ENCODE assay signal across 35 cellular contexts in the genomic region with DNA sequence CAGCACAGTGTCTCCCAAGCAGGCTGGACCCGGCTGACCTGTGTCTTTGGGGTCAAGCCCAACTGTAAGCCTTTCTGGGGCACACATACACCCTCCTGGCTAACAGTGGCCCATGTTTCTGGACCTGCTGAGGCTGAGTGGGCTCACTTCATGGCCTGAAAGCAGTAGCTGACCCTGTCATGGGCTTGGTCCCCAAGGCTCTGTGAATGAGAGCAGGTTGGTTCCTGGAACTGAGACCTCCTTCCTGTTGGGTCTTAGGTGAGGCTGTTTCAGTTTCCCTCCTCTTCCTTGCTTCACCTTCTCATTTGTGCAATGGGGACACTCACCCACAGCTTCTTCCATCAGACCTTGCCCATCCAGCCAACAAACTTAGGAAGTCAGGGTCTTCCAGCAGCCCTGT. TPM values are rescaled to one million over a fixed set of nuclear protein-coding genes. Genes with fewer than 3 reads are reported as not detected.
"Had no signal": no experiment of that assay in that cellular context is flagged by ENCODE, and none has a peak within 500 bp of the region (broad histone marks: within the 10 kb centered on the region; RNA-seq: fewer than 3 reads in every experiment).

No MANE protein-coding gene starts in this region.

- H3K9me3 ChIP-seq: adrenal gland, body of pancreas, esophagus muscularis mucosa, gastrocnemius medialis, heart left ventricle had no signal

- H3K4me1 ChIP-seq: body of pancreas, gastrocnemius medialis had no signal

- H3K27me3 ChIP-seq: adrenal gland, body of pancreas, esophagus muscularis mucosa had no signal

- H3K36me3 ChIP-seq: adrenal gland, esophagus muscularis mucosa, gastrocnemius medialis, heart left ventricle, WERI-Rb-1 had no signal

- DNase-seq: activated B cell treated with CpG ODN at 0.5 μM for 24 hours; activated CD4-positive, alpha-beta memory T cell treated with anti-CD3 and anti-CD28 coated beads for 36 hours; activated CD4-positive, alpha-beta T cell treated with anti-CD3 and anti-CD28 coated beads, Interleukin-2, amount 10 ng/mL, durations not matched to agents 24 days and 14 days; activated CD8-positive, alpha-beta memory T cell treated with anti-CD3 and anti-CD28 coated beads for 24 hours; activated CD8-positive, alpha-beta memory T cell treated with anti-CD3 and anti-CD28 coated beads, Interleukin-2, amount 50 U/mL, for 48 hours; activated gamma-delta T cell; activated naive CD4-positive, alpha-beta T cell; activated naive CD4-positive, alpha-beta T cell treated with anti-CD3 and anti-CD28 coated beads, Interleukin-2, amount 10 ng/mL, durations not matched to agents 7 days and 5 days; activated naive CD8-positive, alpha-beta T cell treated with anti-CD3 and anti-CD28 coated beads, Interleukin-2, amount 50 U/mL, for 24 hours; activated T-cell treated with anti-CD3 and anti-CD28 coated beads for 4 hours; activated T-cell treated with anti-CD3 and anti-CD28 coated beads, Interleukin-2, amount 50 U/mL, for 24 hours; activated T-cell treated with anti-CD3 and anti-CD28 coated beads, Interleukin-2, amount 50 U/mL, for 72 hours; adrenal gland; amygdala; aorta; body of pancreas; caudate nucleus; cortex of kidney; dermis blood vessel endothelial cell; effector CD4-positive, alpha-beta T cell; effector memory CD8-positive, alpha-beta T cell; erythroblast; foreskin keratinocyte; gastrocnemius medialis; glutamatergic neuron; heart left ventricle; T-helper 1 cell; T-helper 17 cell; T1000; WERI-Rb-1 had no signal

- H3K36me3 Mint-ChIP-seq: activated CD4-positive, alpha-beta memory T cell treated with anti-CD3 and anti-CD28 coated beads for 36 hours; activated naive CD4-positive, alpha-beta T cell treated with anti-CD3 and anti-CD28 coated beads, Interleukin-2, amount 10 ng/mL, durations not matched to agents 7 days and 5 days; activated naive CD4-positive, alpha-beta T cell treated with anti-CD3 and anti-CD28 coated beads, Interleukin-2, amount 50 U/mL, for 72 hours had no signal

- H3K4me3 ChIP-seq: adrenal gland, body of pancreas, esophagus muscularis mucosa, gastrocnemius medialis, heart left ventricle had no signal

- ATAC-seq: activated CD4-positive, CD25-positive, alpha-beta regulatory T cell treated with anti-CD3 and anti-CD28 coated beads, Interleukin-2, amount 50 U/mL, for 24 hours; activated naive CD4-positive, alpha-beta T cell treated with anti-CD3 and anti-CD28 coated beads, Interleukin-2, amount 50 U/mL, for 72 hours; activated naive CD8-positive, alpha-beta T cell treated with anti-CD3 and anti-CD28 coated beads, Interleukin-2, amount 50 U/mL, for 24 hours; activated T-cell treated with anti-CD3 and anti-CD28 coated beads, Interleukin-2, amount 50 U/mL, for 72 hours; body of pancreas; effector memory CD8-positive, alpha-beta T cell; foreskin keratinocyte; gastrocnemius medialis; heart left ventricle; T-helper 17 cell had no signal

- H3K4me1 Mint-ChIP-seq: activated B cell treated with CpG ODN at 0.5 μM for 24 hours; activated CD4-positive, alpha-beta T cell treated with anti-CD3 and anti-CD28 coated beads, Interleukin-2, amount 10 ng/mL, durations not matched to agents 24 days and 14 days; activated naive CD8-positive, alpha-beta T cell treated with anti-CD3 and anti-CD28 coated beads, Interleukin-2, amount 50 U/mL, for 24 hours had no signal

- H3K27ac Mint-ChIP-seq: activated B cell treated with CpG ODN at 0.5 μM for 24 hours; activated CD4-positive, alpha-beta memory T cell treated with anti-CD3 and anti-CD28 coated beads for 36 hours; activated CD4-positive, alpha-beta T cell treated with anti-CD3 and anti-CD28 coated beads, Interleukin-2, amount 10 ng/mL, durations not matched to agents 24 days and 14 days; activated naive CD4-positive, alpha-beta T cell treated with anti-CD3 and anti-CD28 coated beads, Interleukin-2, amount 10 ng/mL, durations not matched to agents 7 days and 5 days; activated naive CD4-positive, alpha-beta T cell treated with anti-CD3 and anti-CD28 coated beads, Interleukin-2, amount 50 U/mL, for 72 hours; activated naive CD8-positive, alpha-beta T cell treated with anti-CD3 and anti-CD28 coated beads, Interleukin-2, amount 50 U/mL, for 24 hours; activated T-cell treated with anti-CD3 and anti-CD28 coated beads, Interleukin-2, amount 50 U/mL, for 24 hours; activated T-cell treated with anti-CD3 and anti-CD28 coated beads, Interleukin-2, amount 50 U/mL, for 72 hours; effector memory CD8-positive, alpha-beta T cell; T-helper 17 cell; T-helper 2 cell treated with Interferon-gamma antibody and Interleukin-4, amounts not matched to agents 5 μg/mL and 100 μg/mL, for 36 hours had no signal

- H3K27ac ChIP-seq: adrenal gland, body of pancreas, esophagus muscularis mucosa, foreskin keratinocyte, gastrocnemius medialis, heart left ventricle, WERI-Rb-1 had no signal

- H3K4me3 Mint-ChIP-seq: activated B cell treated with CpG ODN at 0.5 μM for 24 hours; activated CD4-positive, alpha-beta memory T cell treated with anti-CD3 and anti-CD28 coated beads for 36 hours; activated CD4-positive, alpha-beta T cell treated with anti-CD3 and anti-CD28 coated beads, Interleukin-2, amount 10 ng/mL, durations not matched to agents 24 days and 14 days; activated naive CD4-positive, alpha-beta T cell treated with anti-CD3 and anti-CD28 coated beads, Interleukin-2, amount 10 ng/mL, durations not matched to agents 7 days and 5 days; activated naive CD8-positive, alpha-beta T cell treated with anti-CD3 and anti-CD28 coated beads, Interleukin-2, amount 50 U/mL, for 24 hours; activated T-cell treated with anti-CD3 and anti-CD28 coated beads, Interleukin-2, amount 50 U/mL, for 24 hours; activated T-cell treated with anti-CD3 and anti-CD28 coated beads, Interleukin-2, amount 50 U/mL, for 72 hours; effector memory CD8-positive, alpha-beta T cell; T-helper 17 cell; T-helper 2 cell treated with Interferon-gamma antibody and Interleukin-4, amounts not matched to agents 5 μg/mL and 100 μg/mL, for 36 hours had no signal

- H3K9me3 Mint-ChIP-seq: activated B cell treated with CpG ODN at 0.5 μM for 24 hours; activated CD4-positive, alpha-beta memory T cell treated with anti-CD3 and anti-CD28 coated beads for 36 hours; activated CD4-positive, alpha-beta T cell treated with anti-CD3 and anti-CD28 coated beads, Interleukin-2, amount 10 ng/mL, durations not matched to agents 24 days and 14 days; activated naive CD4-positive, alpha-beta T cell treated with anti-CD3 and anti-CD28 coated beads, Interleukin-2, amount 10 ng/mL, durations not matched to agents 7 days and 5 days; activated naive CD4-positive, alpha-beta T cell treated with anti-CD3 and anti-CD28 coated beads, Interleukin-2, amount 50 U/mL, for 72 hours; activated naive CD8-positive, alpha-beta T cell treated with anti-CD3 and anti-CD28 coated beads, Interleukin-2, amount 50 U/mL, for 24 hours; activated T-cell treated with anti-CD3 and anti-CD28 coated beads, Interleukin-2, amount 50 U/mL, for 24 hours; activated T-cell treated with anti-CD3 and anti-CD28 coated beads, Interleukin-2, amount 50 U/mL, for 72 hours; effector memory CD8-positive, alpha-beta T cell; T-helper 2 cell treated with Interferon-gamma antibody and Interleukin-4, amounts not matched to agents 5 μg/mL and 100 μg/mL, for 36 hours had no signal

RNA-seq across cellular contexts. Expression of gene IL25, which starts 0.7 kb away (rescaled TPM):
- total RNA-seq: activated B cell treated with CpG ODN at 0.5 μM for 24 hours; activated CD4-positive, alpha-beta memory T cell treated with anti-CD3 and anti-CD28 coated beads for 36 hours; activated CD4-positive, alpha-beta T cell treated with anti-CD3 and anti-CD28 coated beads, Interleukin-2, amount 10 ng/mL, durations not matched to agents 24 days and 14 days; activated naive CD4-positive, alpha-beta T cell treated with anti-CD3 and anti-CD28 coated beads, Interleukin-2, amount 50 U/mL, for 72 hours; activated T-cell treated with anti-CD3 and anti-CD28 coated beads, Interleukin-2, amount 50 U/mL, for 72 hours; adrenal gland; aorta; body of pancreas; chondrocyte; dermis blood vessel endothelial cell; esophagus muscularis mucosa; foreskin keratinocyte; gastrocnemius medialis; T-helper 17 cell had no signal
- polyA plus RNA-seq: aorta, foreskin keratinocyte, heart left ventricle had no signal

RNA-seq across cellular contexts. Expression of gene CMTM5, which starts 5.0 kb away (rescaled TPM):
- total RNA-seq: activated B cell treated with CpG ODN at 0.5 μM for 24 hours; activated CD4-positive, alpha-beta memory T cell treated with anti-CD3 and anti-CD28 coated beads for 36 hours; activated CD4-positive, alpha-beta T cell treated with anti-CD3 and anti-CD28 coated beads, Interleukin-2, amount 10 ng/mL, durations not matched to agents 24 days and 14 days; activated naive CD4-positive, alpha-beta T cell treated with anti-CD3 and anti-CD28 coated beads, Interleukin-2, amount 50 U/mL, for 72 hours; body of pancreas; chondrocyte; dermis blood vessel endothelial cell; foreskin keratinocyte had no signal
- polyA plus RNA-seq: foreskin keratinocyte had no signal

RNA-seq across cellular contexts. Expression of gene EFS, which starts 6.9 kb away (rescaled TPM):
- total RNA-seq: activated B cell treated with CpG ODN at 0.5 μM for 24 hours; activated CD4-positive, alpha-beta memory T cell treated with anti-CD3 and anti-CD28 coated beads for 36 hours; activated CD4-positive, alpha-beta T cell treated with anti-CD3 and anti-CD28 coated beads, Interleukin-2, amount 10 ng/mL, durations not matched to agents 24 days and 14 days; T-helper 17 cell had no signal

RNA-seq across cellular contexts. Expression of gene MYH6, which starts 36.2 kb away (rescaled TPM):
- total RNA-seq: activated B cell treated with CpG ODN at 0.5 μM for 24 hours, aorta, chondrocyte, dermis blood vessel endothelial cell, foreskin keratinocyte, T-helper 17 cell had no signal
- polyA plus RNA-seq: foreskin keratinocyte had no signal
